Comparison of ENCODE assay signal across 8 cellular contexts in the genomic region with DNA sequence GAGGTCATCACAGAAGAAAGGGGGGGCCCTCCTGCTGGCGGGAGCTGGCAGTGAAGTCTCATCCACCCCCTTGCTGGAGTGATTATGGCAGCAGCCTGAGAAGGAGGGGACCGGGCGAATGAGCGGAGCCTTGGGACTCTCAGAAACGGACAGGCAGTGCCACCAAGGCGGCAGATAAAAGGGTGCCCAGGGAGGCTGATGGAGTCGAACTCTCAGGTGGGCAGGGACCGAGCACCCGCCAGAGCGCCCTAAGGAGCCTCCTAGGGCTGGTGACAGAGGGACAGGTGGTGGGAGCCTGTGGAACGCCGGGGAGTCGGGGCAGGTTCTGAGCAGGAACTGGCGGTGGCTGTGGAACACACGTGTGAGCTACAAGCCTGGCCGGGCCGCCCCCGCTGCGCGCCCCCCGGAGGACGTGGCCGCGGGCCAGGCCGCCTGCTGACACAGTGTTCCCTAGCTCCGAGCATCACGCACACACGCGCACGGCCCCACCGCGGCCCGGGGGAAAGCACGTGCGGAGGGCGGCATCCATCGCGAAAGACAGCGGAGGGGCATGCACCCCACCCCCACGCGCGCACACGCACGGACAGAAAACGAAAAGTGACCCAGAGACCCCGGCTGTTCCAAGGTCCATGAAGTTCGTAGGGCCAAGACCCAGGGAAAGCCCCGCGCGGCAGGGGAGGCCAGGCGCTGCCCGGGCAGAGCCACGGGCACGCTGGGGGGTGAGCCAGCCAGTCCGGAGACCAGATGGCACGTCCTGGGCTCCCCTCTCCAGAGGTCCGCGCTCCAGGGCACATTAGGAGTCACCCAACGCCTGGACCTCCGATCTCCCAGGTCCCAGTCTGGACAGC. TPM values are rescaled to one million over a fixed set of nuclear protein-coding genes. Genes with fewer than 3 reads are reported as not detected.
DNase-seq lines count a peak whose midpoint lies in the region; ATAC-seq and TF ChIP-seq lines count a peak whose summit lies in the region.

No MANE protein-coding gene starts in this region.

- peaks cover 7 to 50% (median 40%) of the 10 kb centered on the region in 9 donors for H3K4me1 ChIP-seq in heart right ventricle
- H3K4me1 ChIP-seq in psoas muscle = peaks cover 16% of the 10 kb centered on the region

- WGBS in heart right ventricle, 2 donors = 1% methylated on average over 60 of the region's 60 CpGs
- 2 to 3% (median 3%) methylated on average over 55 to 60 of the region's 60 CpGs for WGBS in psoas muscle, 3 donors

- intact Hi-C loops in heart right ventricle (cut with DNase I) (no loop called here), psoas muscle (cut with DNase I) (no loop called here)

- H3K27ac ChIP-seq in heart right ventricle = peak overlapping the region in 6 of 10 donors; percentile 19 to 64 (median 48)
- no peak overlapping the region for H3K27ac ChIP-seq in psoas muscle

- DNase-seq in 8988T (peak; percentile 89), NCI-H2227 treated with DMSO at 0.1 percent for 48 hours (lab: John Stamatoyannopoulos, UW) (peak; percentile 10), heart right ventricle (peak; percentile 26 to 42), psoas muscle (peak; percentile 64 to 80), putamen (ENCODE audit: low spot score) (no peak)
- peak; percentile 6 for DNase-seq in activated T-helper 9 cell treated with anti-CD3 and anti-CD28 coated beads, Interleukin-2, amount 50 U/mL, for 16 hours (ENCODE audit: low read depth)

- H3K36me3 ChIP-seq in heart right ventricle (peaks cover 0 to 13% (median 3%) of the 10 kb centered on the region in 9 donors), psoas muscle (ENCODE audit: insufficient read depth in 1 of 2, low read depth in 1 of 2) (peaks cover 4 to 25% of the 10 kb centered on the region in 2 donors)

- no peaks in the 10 kb centered on the region for H3K9me3 ChIP-seq in heart right ventricle
- no peaks in the 10 kb centered on the region for H3K9me3 ChIP-seq in psoas muscle

- ATAC-seq in HG02938 (IDR thresholded peaks at IDR 0.05; ENCODE audit: unreplicated experiment) (peak; percentile 22), heart right ventricle (peak; percentile 46 to 80 (median 54)), psoas muscle (peak; percentile 45 to 64 (median 54))

- peak; percentile 33 for TF ChIP-seq CTCF in GM12873 (IDR thresholded peaks at IDR 0.05; ENCODE audit: insufficient read depth, low read depth, low read length, missing control alignments)
- no peak for TF ChIP-seq CTCF in heart right ventricle (IDR thresholded peaks at IDR 0.05)
- TF ChIP-seq CTCF in psoas muscle (IDR thresholded peaks at IDR 0.05) = no peak

- H3K27me3 ChIP-seq in heart right ventricle (peaks cover 0 to 30% (median 0%) of the 10 kb centered on the region in 7 donors), psoas muscle (ENCODE audit: insufficient read depth in 3 of 3, low read length in 2 of 3) (peaks cover 0 to 21% (median 0%) of the 10 kb centered on the region in 3 donors)

- H3K4me3 ChIP-seq in heart right ventricle (peak overlapping the region; percentile 54 to 85 (median 64)), psoas muscle (peak overlapping the region; percentile 69)

RNA-seq across cellular contexts. Expression of a gene that starts 1.0 kb away (rescaled TPM):
- total RNA-seq in heart right ventricle = 1 to 10 TPM in 4 of 10 donors, under 1 TPM in 6; 0.47 to 2.2 (median 0.89) TPM
- polyA plus RNA-seq in heart right ventricle = 1 to 10 TPM in 1 of 2 donors, under 1 TPM in 1; 0.42 to 1.2 TPM
- 1 to 10 TPM in 2 of 4 donors, under 1 TPM in 2; 0.84 to 1.4 (median 1.1) TPM for total RNA-seq in psoas muscle
- under 1 TPM; 0.23 to 0.57 (median 0.43) TPM for polyA plus RNA-seq in psoas muscle

RNA-seq across cellular contexts. Expression of a gene that starts 38.8 kb away (rescaled TPM):
- total RNA-seq in heart right ventricle = 100 to 1,000 TPM; 101 to 147 (median 129) TPM
- 100 to 1,000 TPM in 1 of 2 donors, 10 to 100 TPM in 1; 59.0 to 147 TPM for polyA plus RNA-seq in heart right ventricle
- 100 to 1,000 TPM; 156 to 187 (median 175) TPM for total RNA-seq in psoas muscle
- polyA plus RNA-seq in psoas muscle = 100 to 1,000 TPM; 111 to 161 (median 131) TPM

RNA-seq across cellular contexts. Expression of a gene that starts 38.9 kb away (rescaled TPM):
- total RNA-seq in heart right ventricle (10 to 100 TPM; 13.9 to 26.1 (median 20.9) TPM), psoas muscle (10 to 100 TPM; 10.9 to 30.4 (median 16.5) TPM)
- polyA plus RNA-seq in heart right ventricle (10 to 100 TPM; 11.8 to 12.1 TPM), psoas muscle (10 to 100 TPM in 1 of 3 donors, 1 to 10 TPM in 2; 7.2 to 17.6 (median 7.5) TPM)

RNA-seq across cellular contexts. Expression of a gene that starts 53.1 kb away (rescaled TPM):
- under 1 TPM in 4 of 10 donors, not detected in 6; 0.30 to 0.93 (median 0.60) TPM for total RNA-seq in heart right ventricle
- polyA plus RNA-seq in heart right ventricle = under 1 TPM; 0.14 to 0.66 TPM
- total RNA-seq in psoas muscle = under 1 TPM in 2 of 4 donors, not detected in 2; 0.19 to 0.42 TPM
- under 1 TPM in 2 of 3 donors, not detected in 1; 0.17 to 0.44 TPM for polyA plus RNA-seq in psoas muscle
